In the genomic region with DNA sequence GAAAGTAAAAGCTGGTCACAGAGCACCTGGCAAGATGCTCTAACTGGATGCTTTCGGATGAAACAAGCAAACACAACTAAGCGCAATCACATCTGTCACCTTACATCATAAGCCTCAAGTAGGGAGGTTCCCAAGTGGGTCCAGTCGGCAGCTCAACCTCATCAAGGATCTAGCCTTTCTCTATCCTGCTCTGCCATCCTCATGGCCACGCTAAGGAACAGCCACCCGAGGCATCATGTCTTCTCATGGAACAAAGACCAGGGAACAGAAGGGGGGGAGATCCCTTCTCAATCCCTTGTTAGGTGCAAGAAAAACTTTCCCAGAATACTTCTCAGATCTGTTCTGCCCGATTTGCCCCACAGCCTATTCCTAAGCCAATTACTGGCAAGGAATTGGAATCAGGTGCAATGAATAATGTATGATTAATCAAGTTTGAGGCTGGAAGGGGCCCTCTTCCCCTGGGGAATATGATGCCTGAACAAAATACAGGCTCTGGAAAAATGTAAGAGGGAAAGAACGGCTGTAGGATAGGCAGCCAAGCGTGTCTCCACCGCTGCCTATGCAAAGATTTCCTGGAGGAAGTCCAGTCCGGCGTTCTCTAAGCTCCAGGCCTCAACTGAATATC, we compare ENCODE assay signal across 1 cellular context.
TF ChIP-seq lines count a peak whose summit lies in the region.

No MANE protein-coding gene starts in this region.

TF ChIP-seq in K562, 482 proteins besides CTCF, POLR2A, EP300 and RAD21 (continued from another document):
- TF ChIP-seq, protein P1, sequence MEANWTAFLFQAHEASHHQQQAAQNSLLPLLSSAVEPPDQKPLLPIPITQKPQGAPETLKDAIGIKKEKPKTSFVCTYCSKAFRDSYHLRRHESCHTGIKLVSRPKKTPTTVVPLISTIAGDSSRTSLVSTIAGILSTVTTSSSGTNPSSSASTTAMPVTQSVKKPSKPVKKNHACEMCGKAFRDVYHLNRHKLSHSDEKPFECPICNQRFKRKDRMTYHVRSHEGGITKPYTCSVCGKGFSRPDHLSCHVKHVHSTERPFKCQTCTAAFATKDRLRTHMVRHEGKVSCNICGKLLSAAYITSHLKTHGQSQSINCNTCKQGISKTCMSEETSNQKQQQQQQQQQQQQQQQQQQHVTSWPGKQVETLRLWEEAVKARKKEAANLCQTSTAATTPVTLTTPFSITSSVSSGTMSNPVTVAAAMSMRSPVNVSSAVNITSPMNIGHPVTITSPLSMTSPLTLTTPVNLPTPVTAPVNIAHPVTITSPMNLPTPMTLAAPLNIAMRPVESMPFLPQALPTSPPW (CRISPR knock-in tag; IDR thresholded peaks at IDR 0.05), result no peak
- TF ChIP-seq, protein P2, sequence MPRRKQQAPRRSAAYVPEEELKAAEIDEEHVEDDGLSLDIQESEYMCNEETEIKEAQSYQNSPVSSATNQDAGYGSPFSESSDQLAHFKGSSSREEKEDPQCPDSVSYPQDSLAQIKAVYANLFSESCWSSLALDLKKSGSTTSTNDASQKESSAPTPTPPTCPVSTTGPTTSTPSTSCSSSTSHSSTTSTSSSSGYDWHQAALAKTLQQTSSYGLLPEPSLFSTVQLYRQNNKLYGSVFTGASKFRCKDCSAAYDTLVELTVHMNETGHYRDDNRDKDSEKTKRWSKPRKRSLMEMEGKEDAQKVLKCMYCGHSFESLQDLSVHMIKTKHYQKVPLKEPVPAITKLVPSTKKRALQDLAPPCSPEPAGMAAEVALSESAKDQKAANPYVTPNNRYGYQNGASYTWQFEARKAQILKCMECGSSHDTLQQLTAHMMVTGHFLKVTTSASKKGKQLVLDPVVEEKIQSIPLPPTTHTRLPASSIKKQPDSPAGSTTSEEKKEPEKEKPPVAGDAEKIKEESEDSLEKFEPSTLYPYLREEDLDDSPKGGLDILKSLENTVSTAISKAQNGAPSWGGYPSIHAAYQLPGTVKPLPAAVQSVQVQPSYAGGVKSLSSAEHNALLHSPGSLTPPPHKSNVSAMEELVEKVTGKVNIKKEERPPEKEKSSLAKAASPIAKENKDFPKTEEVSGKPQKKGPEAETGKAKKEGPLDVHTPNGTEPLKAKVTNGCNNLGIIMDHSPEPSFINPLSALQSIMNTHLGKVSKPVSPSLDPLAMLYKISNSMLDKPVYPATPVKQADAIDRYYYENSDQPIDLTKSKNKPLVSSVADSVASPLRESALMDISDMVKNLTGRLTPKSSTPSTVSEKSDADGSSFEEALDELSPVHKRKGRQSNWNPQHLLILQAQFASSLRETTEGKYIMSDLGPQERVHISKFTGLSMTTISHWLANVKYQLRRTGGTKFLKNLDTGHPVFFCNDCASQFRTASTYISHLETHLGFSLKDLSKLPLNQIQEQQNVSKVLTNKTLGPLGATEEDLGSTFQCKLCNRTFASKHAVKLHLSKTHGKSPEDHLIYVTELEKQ (CRISPR knock-in tag; IDR thresholded peaks at IDR 0.05), result no peak
- TF ChIP-seq WHSC1 (IDR thresholded peaks at IDR 0.05; ENCODE audit: low read length) (no peak), PHF8 (IDR thresholded peaks at IDR 0.05; ENCODE audit: borderline replicate concordance, low read length) (no peak), ZNF3 (CRISPR knock-in tag; IDR thresholded peaks at IDR 0.05) (no peak), HNRNPLL (IDR thresholded peaks at IDR 0.05; ENCODE audit: low read depth, low read length, poor library complexity, severe bottlenecking) (no peak)
- TF ChIP-seq, protein P3, sequence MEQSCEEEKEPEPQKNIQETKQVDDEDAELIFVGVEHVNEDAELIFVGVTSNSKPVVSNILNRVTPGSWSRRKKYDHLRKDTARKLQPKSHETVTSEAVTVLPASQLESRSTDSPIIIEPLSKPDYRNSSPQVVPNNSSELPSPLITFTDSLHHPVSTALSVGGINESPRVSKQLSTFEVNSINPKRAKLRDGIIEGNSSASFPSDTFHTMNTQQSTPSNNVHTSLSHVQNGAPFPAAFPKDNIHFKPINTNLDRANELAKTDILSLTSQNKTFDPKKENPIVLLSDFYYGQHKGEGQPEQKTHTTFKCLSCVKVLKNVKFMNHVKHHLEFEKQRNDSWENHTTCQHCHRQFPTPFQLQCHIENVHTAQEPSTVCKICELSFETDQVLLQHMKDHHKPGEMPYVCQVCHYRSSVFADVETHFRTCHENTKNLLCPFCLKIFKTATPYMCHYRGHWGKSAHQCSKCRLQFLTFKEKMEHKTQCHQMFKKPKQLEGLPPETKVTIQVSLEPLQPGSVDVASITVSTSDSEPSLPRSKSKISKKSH (CRISPR knock-in tag; IDR thresholded peaks at IDR 0.05), result no peak
- TF ChIP-seq, protein P4, sequence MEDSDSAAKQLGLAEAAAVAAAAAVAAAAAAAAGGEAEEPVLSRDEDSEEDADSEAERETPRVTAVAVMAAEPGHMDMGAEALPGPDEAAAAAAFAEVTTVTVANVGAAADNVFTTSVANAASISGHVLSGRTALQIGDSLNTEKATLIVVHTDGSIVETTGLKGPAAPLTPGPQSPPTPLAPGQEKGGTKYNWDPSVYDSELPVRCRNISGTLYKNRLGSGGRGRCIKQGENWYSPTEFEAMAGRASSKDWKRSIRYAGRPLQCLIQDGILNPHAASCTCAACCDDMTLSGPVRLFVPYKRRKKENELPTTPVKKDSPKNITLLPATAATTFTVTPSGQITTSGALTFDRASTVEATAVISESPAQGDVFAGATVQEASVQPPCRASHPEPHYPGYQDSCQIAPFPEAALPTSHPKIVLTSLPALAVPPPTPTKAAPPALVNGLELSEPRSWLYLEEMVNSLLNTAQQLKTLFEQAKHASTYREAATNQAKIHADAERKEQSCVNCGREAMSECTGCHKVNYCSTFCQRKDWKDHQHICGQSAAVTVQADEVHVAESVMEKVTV (CRISPR knock-in tag; IDR thresholded peaks at IDR 0.05), result no peak
